ENCODE assay signal across 8 cellular contexts in genomic region chr2:23925702-23926288, GRCh38. TPM values are rescaled to one million over a fixed set of nuclear protein-coding genes. Genes with fewer than 3 reads are reported as not detected.
DNase-seq lines count a peak whose midpoint lies in the region; ATAC-seq and TF ChIP-seq lines count a peak whose summit lies in the region.

No MANE protein-coding gene starts in this region.

- TF ChIP-seq CTCF in astrocyte of the spinal cord (IDR thresholded peaks at IDR 0.05; ENCODE audit: low read depth, low read length): no peak

- peak overlapping the region; percentile 95 for H3K9ac ChIP-seq in skeletal muscle satellite cell (ENCODE audit: low read depth, low read length)

- peaks cover 2% of the 10 kb centered on the region for H3K36me3 Mint-ChIP-seq in IgD-negative memory B cell
- H3K36me3 Mint-ChIP-seq in T-cell: no peaks in the 10 kb centered on the region

- POLR2A ChIA-PET in T-cell (lab: Charles Lee): interaction anchor here (0.5 to 3.0 kb wide), 11 partner anchors 11 to 151 kb away, joined by 3 to 23 read pairs (median 4); partner anchors contain the start of genes WDCP (in 2 of the 2), SF3B6 (in 1 of the 2) and UBXN2A (in 1 of the 2)

- H3K4me3 Mint-ChIP-seq in IgD-negative memory B cell (peak overlapping the region; percentile 97 to 99 (median 98)), T-cell (peak overlapping the region; percentile 94 to 98 (median 97))

- H3K9me3 Mint-ChIP-seq in IgD-negative memory B cell (no peaks in the 10 kb centered on the region), T-cell (no peaks in the 10 kb centered on the region)

- H3K4me1 Mint-ChIP-seq in IgD-negative memory B cell (peaks cover 38 to 53% (median 39%) of the 10 kb centered on the region in 3 donors), T-cell (peaks cover 53 to 58% (median 57%) of the 10 kb centered on the region in 3 donors)

- peaks cover 8% of the 10 kb centered on the region for H3K4me1 ChIP-seq in skeletal muscle satellite cell (ENCODE audit: control insufficient read depth, insufficient read depth, low read length)

- CTCF ChIA-PET in T-cell (lab: Charles Lee): interaction anchor here (0.6 to 5.0 kb wide), 13 partner anchors 15 to 867 kb away, joined by 3 to 54 read pairs (median 5); partner anchors contain the start of genes ITSN2 (in 1 of the 2), SF3B6 (in 1 of the 2), TP53I3 (in 1 of the 2) and UBXN2A (in 1 of the 2)

- H3K27ac Mint-ChIP-seq in IgD-negative memory B cell: peak overlapping the region; percentile 97 to 100 (median 97)
- peak overlapping the region; percentile 97 for H3K27ac Mint-ChIP-seq in T-cell

- H3K27me3 ChIP-seq in skeletal muscle satellite cell (ENCODE audit: control insufficient read depth, insufficient read depth, low read length): no peaks in the 10 kb centered on the region

- H3K9me3 ChIP-seq in skeletal muscle satellite cell (replicated peaks; ENCODE audit: low read length): no peaks in the 10 kb centered on the region

- peak; percentile 62 for DNase-seq in GF-D8 (lab: John Stamatoyannopoulos, UW)
- DNase-seq in T-cell: peak in 32 of 34 experiments; percentile 18 to 73 (median 55)
- DNase-seq in astrocyte of the spinal cord (ENCODE audit: low read depth, low spot score): peak; percentile 68
- no peak for DNase-seq in NCI-H1048 (lab: John Stamatoyannopoulos, UW)

- no peaks in the 10 kb centered on the region for H3K27me3 Mint-ChIP-seq in IgD-negative memory B cell
- H3K27me3 Mint-ChIP-seq in T-cell: no peaks in the 10 kb centered on the region

- H3K4me2 ChIP-seq in skeletal muscle satellite cell (ENCODE audit: low read length): peak overlapping the region; percentile 85

- H3K4me3 ChIP-seq in astrocyte of the spinal cord (ENCODE audit: low read depth, low read length) (peak overlapping the region; percentile 74), iPS-11a (ENCODE audit: low read depth, low read length) (peak overlapping the region; percentile 82), skeletal muscle satellite cell (ENCODE audit: low read length) (peak overlapping the region; percentile 80)

- in situ Hi-C loops in astrocyte of the spinal cord (cut with HindIII; ENCODE audit: low sequenced_read_pairs): no loop called here

- peak; percentile 67 for ATAC-seq in GM21717 (IDR thresholded peaks at IDR 0.05; ENCODE audit: unreplicated experiment)
- ATAC-seq in T-cell (replicated peaks in 1 of 4): peak; percentile 48 to 54 (median 50)

- no peaks in the 10 kb centered on the region for H3K36me3 ChIP-seq in skeletal muscle satellite cell (ENCODE audit: insufficient read depth, low read length)

RNA-seq across cellular contexts. Expression of gene ATAD2B, which starts 1.1 kb away (rescaled TPM):
- polyA plus RNA-seq in IgD-negative memory B cell: 12.4 TPM
- 10 to 100 TPM; 33.9 to 49.3 (median 40.6) TPM for total RNA-seq in T-cell
- 8.3 and 10.6 TPM in 2 replicates for total RNA-seq in skeletal muscle satellite cell (2012; rRNA removed)

RNA-seq across cellular contexts. Expression of gene UBXN2A, which starts 14.5 kb away (rescaled TPM):
- polyA plus RNA-seq in IgD-negative memory B cell: 16.6 TPM
- total RNA-seq in T-cell: 10 to 100 TPM; 10.1 to 14.3 (median 12.3) TPM
- total RNA-seq in skeletal muscle satellite cell (2012; rRNA removed): 6.6 and 9.1 TPM in 2 replicates
